ENCODE assay signal across 8 cellular contexts in genomic region chr3:114383875-114384557, GRCh38.
DNase-seq lines count a peak whose midpoint lies in the region; ATAC-seq, FAIRE-seq and TF ChIP-seq lines count a peak whose summit lies in the region.

No MANE protein-coding gene starts in this region.

- no peaks in the 10 kb centered on the region for H3K9me3 ChIP-seq in WERI-Rb-1 (ENCODE audit: severe bottlenecking)

- peak; percentile 37 to 44 for DNase-seq in NCI-H187 (lab: John Stamatoyannopoulos, UW)
- no peak for DNase-seq in NCI-H187 treated with DMSO at 0.1 percent for 48 hours (lab: John Stamatoyannopoulos, UW)
- peak; percentile 61 for DNase-seq in NCI-H1694 treated with DMSO at 0.1 percent for 48 hours (lab: John Stamatoyannopoulos, UW)
- DNase-seq in WERI-Rb-1: peak; percentile 65
- peak; percentile 60 for DNase-seq in bronchial epithelial cell (ENCODE audit: low read depth)
- DNase-seq in stimulated activated CD4-positive, alpha-beta T cell treated with anti-CD3 and anti-CD28 coated beads, Interleukin-12 subunit alpha, Interleukin-12 subunit beta, amount 100 ng/mL, for 24 hours (ENCODE audit: low read depth in 2 of 2): peak; percentile 40 to 66

- H3K36me3 ChIP-seq in WERI-Rb-1: no peaks in the 10 kb centered on the region
- no peaks in the 10 kb centered on the region for H3K36me3 ChIP-seq in bronchial epithelial cell (ENCODE audit: control insufficient read depth, insufficient read depth, low read length)

- H3K4me3 ChIP-seq in WERI-Rb-1 (ENCODE audit: low read depth, low read length) (no peak overlapping the region), bronchial epithelial cell (ENCODE audit: low read depth, low read length) (peak overlapping the region; percentile 5)

- H3K27ac ChIP-seq in WERI-Rb-1: no peak overlapping the region

- TF ChIP-seq CTCF in WERI-Rb-1 (IDR thresholded peaks at IDR 0.05; ENCODE audit: low read depth, low read length) (peak; percentile 88), bronchial epithelial cell (IDR thresholded peaks at IDR 0.05; ENCODE audit: insufficient read depth, low read length, severe bottlenecking) (peak; percentile 91)

- peak; percentile 94 for ATAC-seq in HG02678 (IDR thresholded peaks at IDR 0.05; ENCODE audit: unreplicated experiment)

- no peak for FAIRE-seq in bronchial epithelial cell (lab: Jason Lieb, UNC)
- FAIRE-seq in islet of Langerhans (lab: Jason Lieb, UNC): peak; percentile 94

- no peaks in the 10 kb centered on the region for H3K27me3 ChIP-seq in WERI-Rb-1 (ENCODE audit: insufficient read depth, low read depth, severe bottlenecking)
- no peaks in the 10 kb centered on the region for H3K27me3 ChIP-seq in bronchial epithelial cell (ENCODE audit: control insufficient read depth, insufficient read depth, low read length)
